ENCODE assay signal across 8 cellular contexts in the genomic region with DNA sequence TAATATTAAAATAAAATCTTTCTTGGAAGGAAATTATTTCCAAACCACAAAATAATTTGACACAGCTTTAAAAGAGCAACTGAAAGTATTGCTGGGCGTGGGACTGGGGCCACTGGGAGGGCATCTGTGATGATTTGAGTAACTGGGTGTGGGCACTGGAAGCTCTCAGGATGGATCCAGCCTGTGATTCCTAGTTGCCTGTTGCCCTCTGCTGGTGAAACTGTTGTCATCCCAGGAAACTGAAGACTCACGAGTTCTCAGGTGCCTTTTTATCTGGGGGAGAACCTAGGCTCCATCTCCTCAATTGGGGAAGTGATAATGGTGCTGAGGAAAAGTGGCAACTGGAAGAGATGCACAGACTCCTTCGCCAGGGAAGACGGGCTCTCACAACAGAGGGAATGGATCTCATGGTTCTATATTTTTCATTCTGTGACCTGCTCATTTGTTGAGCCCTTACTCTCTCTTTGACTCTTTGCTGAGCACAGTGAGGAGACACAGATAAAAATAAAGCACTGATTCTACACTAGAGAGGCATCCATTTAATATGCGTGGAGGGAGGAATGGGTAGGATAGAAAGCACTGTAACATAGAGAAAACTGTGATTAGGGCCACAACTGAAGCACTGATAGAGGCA.
DNase-seq lines count a peak whose midpoint lies in the region; ATAC-seq lines count a peak whose summit lies in the region.

No MANE protein-coding gene starts in this region.

- no peak overlapping the region for H3K27ac ChIP-seq in caudate nucleus (ENCODE audit: low read depth, low read length)

- no peak overlapping the region for H3K9ac ChIP-seq in NT2/D1 (ENCODE audit: insufficient read length, low read depth)

- no peaks in the 10 kb centered on the region for H3K4me1 ChIP-seq in NT2/D1 (ENCODE audit: insufficient read depth, insufficient read length)

- no peak overlapping the region for H3K4me3 ChIP-seq in NT2/D1 (ENCODE audit: insufficient read length, low read depth)

- no peak for ATAC-seq in stimulated activated naive CD8-positive, alpha-beta T cell treated with anti-CD3 and anti-CD28 coated beads, Interleukin-15, Interleukin-2, amounts not matched to agents 100 U/mL and 50 U/mL, for 24 hours
- no peak for ATAC-seq in HG03354 (IDR thresholded peaks at IDR 0.05; ENCODE audit: poor library complexity, severe bottlenecking, unreplicated experiment)
- ATAC-seq in GM18909 (IDR thresholded peaks at IDR 0.05; ENCODE audit: poor library complexity, unreplicated experiment), result no peak

- H3K36me3 ChIP-seq in NT2/D1 (ENCODE audit: insufficient read depth, insufficient read length, low read length), result no peaks in the 10 kb centered on the region

- DNase-seq in DMS 273 treated with DMSO at 0.1 percent for 48 hours (lab: John Stamatoyannopoulos, UW), result peak; percentile 53
- peak; percentile 47 for DNase-seq in HS-5 (ENCODE audit: low read depth)
- DNase-seq in NT2/D1 (ENCODE audit: low read depth, low spot score), result peak; percentile 44
- peak in 42 of 61 donors; percentile 0 to 75 (median 8) for DNase-seq in caudate nucleus (lab: John Stamatoyannopoulos, UW)
- DNase-seq in kidney glomerular epithelial cell (lab: John Stamatoyannopoulos, UW), result peak; percentile 38
- peak; percentile 36 for DNase-seq in stimulated activated naive CD8-positive, alpha-beta T cell treated with anti-CD3 and anti-CD28 coated beads, Interleukin-15, Interleukin-2, amounts not matched to agents 100 U/mL and 50 U/mL, for 24 hours

- H3K27me3 ChIP-seq in NT2/D1 (ENCODE audit: insufficient read depth, insufficient read length), result no peaks in the 10 kb centered on the region

- no peaks in the 10 kb centered on the region for H3K9me3 ChIP-seq in NT2/D1 (ENCODE audit: insufficient read depth, low read length)
